8 cellular contexts compared by ENCODE assay signal in the genomic region with DNA sequence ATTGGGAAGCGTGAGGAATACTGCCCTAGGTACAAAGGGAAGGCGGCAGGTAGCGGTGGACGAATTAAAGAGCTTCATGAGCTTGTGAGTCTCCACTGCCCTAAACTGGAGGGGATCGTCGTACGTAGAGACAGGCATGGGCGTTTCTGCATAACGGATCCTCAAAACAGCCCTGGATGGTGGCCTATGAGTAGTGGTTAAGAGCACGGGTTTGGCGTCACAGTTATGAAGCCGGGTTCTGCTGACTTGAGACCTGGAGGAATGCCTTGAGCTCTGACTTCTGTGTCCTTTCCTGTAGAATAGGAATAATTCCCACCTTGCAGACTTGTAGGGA.
A peak's percentile ranks its signal among the peaks of the same experiment; 100 is the strongest.
DNase-seq lines count a peak whose midpoint lies in the region; ATAC-seq and TF ChIP-seq lines count a peak whose summit lies in the region.

No MANE protein-coding gene starts in this region.

- peak; percentile 68 for DNase-seq in RKO (ENCODE audit: low spot score)
- DNase-seq in brain microvascular endothelial cell, result peak; percentile 53
- peak; percentile 2 to 11 for DNase-seq in stimulated activated CD4-positive, alpha-beta T cell treated with anti-CD3 and anti-CD28 coated beads, Interleukin-4, amount 100 ng/mL, for 4 hours
- no peak for DNase-seq in NCI-H1092 treated with DMSO at 0.1 percent for 48 hours (lab: John Stamatoyannopoulos, UW)

- H3K27me3 ChIP-seq in brain microvascular endothelial cell (replicated peaks), result no peaks in the 10 kb centered on the region
- no peaks in the 10 kb centered on the region for H3K27me3 ChIP-seq in layer of hippocampus (ENCODE audit: control insufficient read depth, insufficient read depth, low read length)

- H3K36me3 ChIP-seq in brain microvascular endothelial cell (replicated peaks), result peaks cover 30% of the 10 kb centered on the region

- peak overlapping the region; percentile 98 for H3K27ac ChIP-seq in 22Rv1
- peak overlapping the region; percentile 93 for H3K27ac ChIP-seq in brain microvascular endothelial cell
- peak overlapping the region; percentile 99 for H3K27ac ChIP-seq in layer of hippocampus (ENCODE audit: low read depth, low read length)

- in situ Hi-C loops in brain microvascular endothelial cell (cut with HindIII; ENCODE audit: low pct_ligation_motif_present, low sequenced_read_pairs), result no loop called here

- TF ChIP-seq CTCF in 22Rv1 (IDR thresholded peaks at IDR 0.05) (no peak), brain microvascular endothelial cell (IDR thresholded peaks at IDR 0.05; ENCODE audit: low read depth, low read length, missing control alignments) (no peak)

- peak overlapping the region; percentile 76 for H3K4me3 ChIP-seq in brain microvascular endothelial cell (ENCODE audit: low read depth, low read length)

- TF ChIP-seq POLR2A in GM18505 (IDR thresholded peaks at IDR 0.05; ENCODE audit: borderline replicate concordance, extremely low read depth, insufficient read depth, insufficient read length), result no peak

- ATAC-seq in GM18505 (IDR thresholded peaks at IDR 0.05; ENCODE audit: unreplicated experiment) (peak; percentile 1), GM21381 (IDR thresholded peaks at IDR 0.05; ENCODE audit: unreplicated experiment) (no peak)
